Comparison of ENCODE assay signal across 22 cellular contexts in genomic region chr14:104936361-104937155, GRCh38. TPM values are rescaled to one million over a fixed set of nuclear protein-coding genes. Genes with fewer than 3 reads are reported as not detected.
DNase-seq lines count a peak whose midpoint lies in the region; ATAC-seq and TF ChIP-seq lines count a peak whose summit lies in the region.
"Had no signal": no experiment of that assay in that cellular context is flagged by ENCODE, and none has a peak within 500 bp of the region (broad histone marks: within the 10 kb centered on the region; RNA-seq: fewer than 3 reads in every experiment).

No MANE protein-coding gene starts in this region.

- H3K4me3 Mint-ChIP-seq in activated naive CD4-positive, alpha-beta T cell treated with anti-CD3 and anti-CD28 coated beads, Interleukin-2, amount 10 ng/mL, durations not matched to agents 7 days and 5 days = no peak overlapping the region
- no peak overlapping the region for H3K4me3 Mint-ChIP-seq in activated naive CD4-positive, alpha-beta T cell treated with anti-CD3 and anti-CD28 coated beads for 36 hours
- H3K4me3 Mint-ChIP-seq in activated naive CD8-positive, alpha-beta T cell treated with anti-CD3 and anti-CD28 coated beads, Interleukin-2, amount 50 U/mL, for 24 hours = no peak overlapping the region
- H3K4me3 Mint-ChIP-seq: activated naive CD8-positive, alpha-beta T cell treated with anti-CD3 and anti-CD28 coated beads for 36 hours; activated T-helper 1 cell treated with anti-CD3 and anti-CD28 coated beads, Interleukin-12 subunit alpha, Interleukin-12 subunit beta, Interleukin-2, Interleukin-4 antibody, amounts not matched to agents 30 ng/mL and 10 ng/mL and 1 ng/mL, durations not matched to agents 14 hours and 24 hours and 36 hours; memory B cell; stimulated activated naive CD8-positive, alpha-beta T cell treated with anti-CD3 and anti-CD28 coated beads, Interleukin-15, amount 100 ng/mL, for 72 hours; T-cell had no signal

- H3K4me3 ChIP-seq in HEK293 (ENCODE audit: low read depth, low read length) = no peak overlapping the region
- no peak overlapping the region for H3K4me3 ChIP-seq in epithelial cell of esophagus (ENCODE audit: low read length)
- H3K4me3 ChIP-seq: tibial nerve had no signal

- H3K27ac ChIP-seq in HEK293 (ENCODE audit: extremely low read depth, low read depth, low read length) = no peak overlapping the region
- H3K27ac ChIP-seq: tibial nerve had no signal

- peak; percentile 11 for DNase-seq in activated naive CD4-positive, alpha-beta T cell treated with anti-CD3 and anti-CD28 coated beads, Interleukin-2, amount 10 ng/mL, durations not matched to agents 7 days and 5 days
- no peak for DNase-seq in activated naive CD4-positive, alpha-beta T cell treated with anti-CD3 and anti-CD28 coated beads for 36 hours
- DNase-seq in epithelial cell of esophagus (ENCODE audit: low read depth) = peak; percentile 17
- DNase-seq in ureter (ENCODE audit: low spot score) = peak; percentile 36
- DNase-seq in hippocampal formation (lab: John Stamatoyannopoulos, UW) = no peak
- no peak for DNase-seq in activated naive CD8-positive, alpha-beta T cell treated with anti-CD3 and anti-CD28 coated beads, Interleukin-2, amount 50 U/mL, for 24 hours
- DNase-seq: ACHN; activated naive CD8-positive, alpha-beta T cell treated with anti-CD3 and anti-CD28 coated beads for 36 hours; DMS153; KG1; NCI-H187 treated with DMSO at 0.1 percent for 48 hours; occipital lobe; retina; SIG-M5 had no signal

- peaks cover 78% of the 10 kb centered on the region for H3K27me3 Mint-ChIP-seq in activated naive CD4-positive, alpha-beta T cell treated with anti-CD3 and anti-CD28 coated beads, Interleukin-2, amount 10 ng/mL, durations not matched to agents 7 days and 5 days
- H3K27me3 Mint-ChIP-seq in activated naive CD4-positive, alpha-beta T cell treated with anti-CD3 and anti-CD28 coated beads for 36 hours (ENCODE audit: low read depth) = peaks cover 18% of the 10 kb centered on the region
- peaks cover 10% of the 10 kb centered on the region for H3K27me3 Mint-ChIP-seq in activated naive CD8-positive, alpha-beta T cell treated with anti-CD3 and anti-CD28 coated beads, Interleukin-2, amount 50 U/mL, for 24 hours

- no peaks in the 10 kb centered on the region for H3K36me3 ChIP-seq in HEK293 (ENCODE audit: control insufficient read depth in 2 of 2, insufficient read depth in 1 of 2, low read length in 2 of 2)

- intact Hi-C loops in activated naive CD4-positive, alpha-beta T cell treated with anti-CD3 and anti-CD28 coated beads for 36 hours (cut with micrococcal nuclease) = no loop called here

- H3K27ac Mint-ChIP-seq in activated naive CD4-positive, alpha-beta T cell treated with anti-CD3 and anti-CD28 coated beads, Interleukin-2, amount 10 ng/mL, durations not matched to agents 7 days and 5 days = no peak overlapping the region
- H3K27ac Mint-ChIP-seq in activated naive CD4-positive, alpha-beta T cell treated with anti-CD3 and anti-CD28 coated beads for 36 hours = no peak overlapping the region
- no peak overlapping the region for H3K27ac Mint-ChIP-seq in activated naive CD8-positive, alpha-beta T cell treated with anti-CD3 and anti-CD28 coated beads, Interleukin-2, amount 50 U/mL, for 24 hours
- H3K27ac Mint-ChIP-seq: activated naive CD8-positive, alpha-beta T cell treated with anti-CD3 and anti-CD28 coated beads for 36 hours; activated T-helper 1 cell treated with anti-CD3 and anti-CD28 coated beads, Interleukin-12 subunit alpha, Interleukin-12 subunit beta, Interleukin-2, Interleukin-4 antibody, amounts not matched to agents 30 ng/mL and 10 ng/mL and 1 ng/mL, durations not matched to agents 14 hours and 24 hours and 36 hours; memory B cell; stimulated activated naive CD8-positive, alpha-beta T cell treated with anti-CD3 and anti-CD28 coated beads, Interleukin-15, amount 100 ng/mL, for 72 hours; T-cell had no signal

- H3K4me1 ChIP-seq in HEK293 (ENCODE audit: control insufficient read depth, insufficient read depth, low read length) = no peaks in the 10 kb centered on the region

- H3K9me3 ChIP-seq in HEK293 (ENCODE audit: control insufficient read depth, insufficient read depth, low read depth, low read length) = no peaks in the 10 kb centered on the region
- H3K9me3 ChIP-seq: tibial nerve had no signal

- CTCF ChIA-PET in activated naive CD4-positive, alpha-beta T cell treated with anti-CD3 and anti-CD28 coated beads, Interleukin-2, amount 10 ng/mL, durations not matched to agents 7 days and 5 days (lab: Charles Lee) = interaction anchor here (1.5 to 2.5 kb wide), 2 partner anchors 10 to 38 kb away, joined by 4 to 6 read pairs; no protein-coding TSS in a partner anchor
- CTCF ChIA-PET in activated naive CD4-positive, alpha-beta T cell treated with anti-CD3 and anti-CD28 coated beads for 36 hours (lab: Charles Lee) = no interaction called here
- CTCF ChIA-PET in HEK293 (lab: Yijun Ruan, JAX) = interaction anchor here (1.1 to 1.2 kb wide), 2 partner anchors 109 to 153 kb away, joined by 3 to 4 read pairs; no protein-coding TSS in a partner anchor

- no peak for ATAC-seq in activated naive CD8-positive, alpha-beta T cell treated with anti-CD3 and anti-CD28 coated beads, Interleukin-2, amount 50 U/mL, for 24 hours
- ATAC-seq in GM18519 (IDR thresholded peaks at IDR 0.05; ENCODE audit: low FRiP score, unreplicated experiment) = no peak
- ATAC-seq: stimulated activated naive CD8-positive, alpha-beta T cell treated with anti-CD3 and anti-CD28 coated beads, Interleukin-15, amount 100 ng/mL, for 72 hours; T-cell had no signal

- peaks cover 3% of the 10 kb centered on the region for H3K4me1 Mint-ChIP-seq in activated naive CD4-positive, alpha-beta T cell treated with anti-CD3 and anti-CD28 coated beads, Interleukin-2, amount 10 ng/mL, durations not matched to agents 7 days and 5 days
- H3K4me1 Mint-ChIP-seq in activated naive CD4-positive, alpha-beta T cell treated with anti-CD3 and anti-CD28 coated beads for 36 hours (ENCODE audit: low read depth) = peaks cover 2% of the 10 kb centered on the region
- H3K4me1 Mint-ChIP-seq in activated naive CD8-positive, alpha-beta T cell treated with anti-CD3 and anti-CD28 coated beads, Interleukin-2, amount 50 U/mL, for 24 hours = peaks cover 3% of the 10 kb centered on the region
- H3K4me1 Mint-ChIP-seq: activated naive CD8-positive, alpha-beta T cell treated with anti-CD3 and anti-CD28 coated beads for 36 hours; stimulated activated naive CD8-positive, alpha-beta T cell treated with anti-CD3 and anti-CD28 coated beads, Interleukin-15, amount 100 ng/mL, for 72 hours had no signal

- TF ChIP-seq CTCF in HEK293 (tag by site-specific recombination; IDR thresholded peaks at IDR 0.05) = no peak
- no peak for TF ChIP-seq CTCF in epithelial cell of esophagus (IDR thresholded peaks at IDR 0.05; ENCODE audit: insufficient read depth, low read depth, low read length, missing control alignments)

- no peaks in the 10 kb centered on the region for H3K9me3 Mint-ChIP-seq in activated naive CD4-positive, alpha-beta T cell treated with anti-CD3 and anti-CD28 coated beads, Interleukin-2, amount 10 ng/mL, durations not matched to agents 7 days and 5 days
- H3K9me3 Mint-ChIP-seq in activated naive CD4-positive, alpha-beta T cell treated with anti-CD3 and anti-CD28 coated beads for 36 hours = no peaks in the 10 kb centered on the region
- H3K9me3 Mint-ChIP-seq in activated naive CD8-positive, alpha-beta T cell treated with anti-CD3 and anti-CD28 coated beads, Interleukin-2, amount 50 U/mL, for 24 hours = no peaks in the 10 kb centered on the region
- H3K9me3 Mint-ChIP-seq: activated naive CD8-positive, alpha-beta T cell treated with anti-CD3 and anti-CD28 coated beads for 36 hours; activated T-helper 1 cell treated with anti-CD3 and anti-CD28 coated beads, Interleukin-12 subunit alpha, Interleukin-12 subunit beta, Interleukin-2, Interleukin-4 antibody, amounts not matched to agents 30 ng/mL and 10 ng/mL and 1 ng/mL, durations not matched to agents 14 hours and 24 hours and 36 hours; memory B cell; stimulated activated naive CD8-positive, alpha-beta T cell treated with anti-CD3 and anti-CD28 coated beads, Interleukin-15, amount 100 ng/mL, for 72 hours; T-cell had no signal

- no peaks in the 10 kb centered on the region for H3K36me3 Mint-ChIP-seq in activated naive CD4-positive, alpha-beta T cell treated with anti-CD3 and anti-CD28 coated beads, Interleukin-2, amount 10 ng/mL, durations not matched to agents 7 days and 5 days
- H3K36me3 Mint-ChIP-seq in activated naive CD4-positive, alpha-beta T cell treated with anti-CD3 and anti-CD28 coated beads for 36 hours (ENCODE audit: low read depth) = no peaks in the 10 kb centered on the region
- no peaks in the 10 kb centered on the region for H3K36me3 Mint-ChIP-seq in activated naive CD8-positive, alpha-beta T cell treated with anti-CD3 and anti-CD28 coated beads, Interleukin-2, amount 50 U/mL, for 24 hours (ENCODE audit: low read depth)
- H3K36me3 Mint-ChIP-seq: activated naive CD8-positive, alpha-beta T cell treated with anti-CD3 and anti-CD28 coated beads for 36 hours; memory B cell; T-cell had no signal

- POLR2A ChIA-PET in HEK293 (lab: Yijun Ruan, JAX) = no interaction called here

TF ChIP-seq in HEK293, 187 proteins besides CTCF, POLR2A, EP300 and RAD21:
- 0 out of 2 replicates have a peak, but pooled peaks have one; percentile 7 for TF ChIP-seq ZIC2 (tag by site-specific recombination; IDR thresholded peaks at IDR 0.05)
- TF ChIP-seq, protein P1, sequence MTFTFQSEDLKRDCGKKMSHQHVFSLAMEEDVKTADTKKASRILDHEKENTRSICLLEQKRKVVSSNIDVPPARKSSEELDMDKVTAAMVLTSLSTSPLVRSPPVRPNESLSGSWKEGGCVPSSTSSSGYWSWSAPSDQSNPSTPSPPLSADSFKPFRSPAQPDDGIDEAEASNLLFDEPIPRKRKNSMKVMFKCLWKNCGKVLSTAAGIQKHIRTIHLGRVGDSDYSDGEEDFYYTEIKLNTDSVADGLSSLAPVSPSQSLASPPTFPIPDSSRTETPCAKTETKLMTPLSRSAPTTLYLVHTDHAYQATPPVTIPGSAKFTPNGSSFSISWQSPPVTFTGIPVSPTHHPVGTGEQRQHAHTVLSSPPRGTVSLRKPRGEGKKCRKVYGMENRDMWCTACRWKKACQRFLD (tag by site-specific recombination; IDR thresholded peaks at IDR 0.05) = no peak

RNA-seq across cellular contexts. Expression of gene PLD4, which starts 11.9 kb away (rescaled TPM):
- not detected for total RNA-seq in activated naive CD4-positive, alpha-beta T cell treated with anti-CD3 and anti-CD28 coated beads for 36 hours
- 2.6 TPM for total RNA-seq in ureter
- total RNA-seq: activated naive CD8-positive, alpha-beta T cell treated with anti-CD3 and anti-CD28 coated beads for 36 hours; glomerular endothelial cell had no signal

RNA-seq across cellular contexts. Expression of gene AHNAK2, which starts 41.6 kb away (rescaled TPM):
- under 1 TPM; 0.10 TPM for total RNA-seq in activated naive CD4-positive, alpha-beta T cell treated with anti-CD3 and anti-CD28 coated beads for 36 hours
- total RNA-seq in ureter = 34.5 TPM

RNA-seq across cellular contexts. Expression of gene CLBA1, which starts 49.0 kb away (rescaled TPM):
- under 1 TPM; 0.40 to 0.43 TPM for total RNA-seq in activated naive CD4-positive, alpha-beta T cell treated with anti-CD3 and anti-CD28 coated beads for 36 hours
- total RNA-seq in ureter = 17.3 TPM

Comparison
In these comparisons a context has a peak if more than half of its experiments do, and no peak if none do; other contexts are left out.
1. DNase-seq: peak in activated naive CD4-positive, alpha-beta T cell treated with anti-CD3 and anti-CD28 coated beads, Interleukin-2, amount 10 ng/mL, durations not matched to agents 7 days and 5 days (single experiment), epithelial cell of esophagus (single experiment) and ureter (single experiment); none in activated naive CD4-positive, alpha-beta T cell treated with anti-CD3 and anti-CD28 coated beads for 36 hours (single experiment), hippocampal formation (0 of 2) and activated naive CD8-positive, alpha-beta T cell treated with anti-CD3 and anti-CD28 coated beads, Interleukin-2, amount 50 U/mL, for 24 hours (single experiment).
2. RNA of gene AHNAK2, which starts 41.6 kb away (total RNA-seq): 34.5 TPM in ureter (single experiment); 0.10 TPM in activated naive CD4-positive, alpha-beta T cell treated with anti-CD3 and anti-CD28 coated beads for 36 hours; every median in the first group is over 10 times any median in the second.
3. RNA of gene CLBA1, which starts 49.0 kb away (total RNA-seq): 17.3 TPM in ureter (single experiment); 0.40 to 0.43 TPM in activated naive CD4-positive, alpha-beta T cell treated with anti-CD3 and anti-CD28 coated beads for 36 hours; every median in the first group is over 10 times any median in the second.